Comparison of ENCODE assay signal across 8 cellular contexts in the genomic region with DNA sequence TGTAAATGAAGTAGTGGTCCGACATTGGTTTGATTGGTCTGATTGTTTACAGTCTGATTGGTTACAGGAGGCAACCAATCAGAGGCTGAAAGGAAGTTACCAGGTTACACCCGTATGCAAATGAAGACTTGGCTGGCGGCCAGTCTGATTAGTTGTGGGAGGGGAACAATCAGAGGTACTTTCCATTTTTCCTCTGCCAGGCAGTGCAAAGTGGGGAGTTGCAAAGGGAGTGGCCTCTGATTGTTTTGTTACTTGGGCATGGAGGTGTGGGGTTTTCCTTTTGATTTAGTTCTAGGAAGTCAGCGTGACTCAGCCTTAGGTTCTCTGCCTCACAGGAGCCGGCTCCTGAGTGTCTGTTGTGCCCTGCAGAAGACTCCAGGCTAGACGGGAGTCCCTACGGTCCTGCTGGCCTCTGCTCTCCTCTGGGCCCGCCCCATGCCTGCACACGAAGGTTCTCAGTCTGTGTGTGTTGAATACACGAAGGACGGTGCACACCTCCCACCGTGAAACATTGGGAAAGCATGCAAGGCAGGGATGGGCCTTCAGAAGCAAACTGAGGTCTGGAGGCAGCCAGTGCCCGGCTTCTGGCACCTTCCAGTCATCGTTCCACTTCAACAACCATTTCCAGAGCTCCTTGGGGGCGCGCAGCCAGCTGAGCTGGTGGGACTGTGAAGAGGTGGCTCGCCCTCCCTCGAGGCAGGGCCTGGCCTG. TPM values are rescaled to one million over a fixed set of nuclear protein-coding genes. Genes with fewer than 3 reads are reported as not detected.
A peak's percentile ranks its signal among the peaks of the same experiment; 100 is the strongest.
DNase-seq lines count a peak whose midpoint lies in the region; ATAC-seq and TF ChIP-seq lines count a peak whose summit lies in the region.
"Had no signal": no experiment of that assay in that cellular context is flagged by ENCODE, and none has a peak within 500 bp of the region (broad histone marks: within the 10 kb centered on the region; RNA-seq: fewer than 3 reads in every experiment).

No MANE protein-coding gene starts in this region.

- H3K4me3 ChIP-seq in mucosa of descending colon: no peak overlapping the region

- ATAC-seq in mucosa of descending colon (peak; percentile 81), GM19035 (IDR thresholded peaks at IDR 0.05; ENCODE audit: unreplicated experiment) (no peak)

- H3K27me3 Mint-ChIP-seq in Calu3 (ENCODE audit: unreplicated experiment): no peaks in the 10 kb centered on the region
- H3K27me3 Mint-ChIP-seq in T-helper 1 cell treated with Interleukin-12 subunit alpha and Interleukin-12 subunit beta and Interleukin-4 antibody, amounts not matched to agents 30 μg/mL and 1 μg/mL, for 36 hours (ENCODE audit: low read depth): no peaks in the 10 kb centered on the region

- BruUV-seq in Calu3 (replicated peaks; lab: Mats Ljungman, UMichigan): no TSS peak

- TF ChIP-seq CTCF in Calu3 (IDR thresholded peaks at IDR 0.05; ENCODE audit: unreplicated experiment) (no peak), mucosa of descending colon (IDR thresholded peaks at IDR 0.05) (no peak)

- H3K4me1 Mint-ChIP-seq in Calu3 (ENCODE audit: low read depth, unreplicated experiment): no peaks in the 10 kb centered on the region
- peaks cover 15% of the 10 kb centered on the region for H3K4me1 Mint-ChIP-seq in T-helper 1 cell treated with Interleukin-12 subunit alpha and Interleukin-12 subunit beta and Interleukin-4 antibody, amounts not matched to agents 30 μg/mL and 1 μg/mL, for 36 hours (ENCODE audit: low read depth)

- H3K9me3 ChIP-seq in mucosa of descending colon: peaks cover 5% of the 10 kb centered on the region

- no peaks in the 10 kb centered on the region for H3K36me3 Mint-ChIP-seq in Calu3 (ENCODE audit: insufficient read depth, unreplicated experiment)
- no peaks in the 10 kb centered on the region for H3K36me3 Mint-ChIP-seq in T-helper 1 cell treated with Interleukin-12 subunit alpha and Interleukin-12 subunit beta and Interleukin-4 antibody, amounts not matched to agents 30 μg/mL and 1 μg/mL, for 36 hours (ENCODE audit: low read depth)

- intact Hi-C loops in Calu3 (cut with micrococcal nuclease; ENCODE audit: unreplicated experiment) (no loop called here), mucosa of descending colon (cut with DNase I, micrococcal nuclease) (no loop called here)

- H3K27ac Mint-ChIP-seq in Calu3 (ENCODE audit: unreplicated experiment): no peak overlapping the region
- H3K27ac Mint-ChIP-seq in T-helper 1 cell treated with Interleukin-12 subunit alpha and Interleukin-12 subunit beta and Interleukin-4 antibody, amounts not matched to agents 30 μg/mL and 1 μg/mL, for 36 hours: peak overlapping the region; percentile 83

- no peak overlapping the region for H3K4me3 Mint-ChIP-seq in Calu3 (ENCODE audit: low read depth, unreplicated experiment)
- H3K4me3 Mint-ChIP-seq in T-helper 1 cell treated with Interleukin-12 subunit alpha and Interleukin-12 subunit beta and Interleukin-4 antibody, amounts not matched to agents 30 μg/mL and 1 μg/mL, for 36 hours: no peak overlapping the region

- CTCF ChIA-PET in Calu3 (lab: Charles Lee): no interaction called here

- H3K9me3 Mint-ChIP-seq in Calu3 (ENCODE audit: low read depth, unreplicated experiment): no peaks in the 10 kb centered on the region
- H3K9me3 Mint-ChIP-seq in T-helper 1 cell treated with Interleukin-12 subunit alpha and Interleukin-12 subunit beta and Interleukin-4 antibody, amounts not matched to agents 30 μg/mL and 1 μg/mL, for 36 hours: peaks cover 3% of the 10 kb centered on the region

- DNase-seq in Calu3 (peak; percentile 30), HT1080 (ENCODE audit: low read depth) (peak; percentile 37), mucosa of descending colon (peak in 2 of 3 donors; percentile 38 to 43), DMS114 treated with DMSO at 0.1 percent for 48 hours (lab: John Stamatoyannopoulos, UW; ENCODE audit: unreplicated experiment) (no peak), SKM-1 (lab: John Stamatoyannopoulos, UW; ENCODE audit: unreplicated experiment) (no peak)
- DNase-seq: HCEC 1CT had no signal

- no peaks in the 10 kb centered on the region for H3K36me3 ChIP-seq in mucosa of descending colon (ENCODE audit: low read depth)

- H3K4me1 ChIP-seq in mucosa of descending colon (ENCODE audit: low read depth): no peaks in the 10 kb centered on the region

RNA-seq across cellular contexts. Expression of a gene that starts 43.0 kb away (rescaled TPM):
- total RNA-seq in Calu3 (2022): 5.5 and 7.9 TPM in 2 replicates
- 0.06 TPM in 1 of 2 replicates, not detected in the other for total RNA-seq in HT1080 (2014; rRNA removed; shearing (Covaris generic))
- 0.28 and 0.33 TPM in 2 replicates for polyA plus RNA-seq in HT1080 (2015; cell fraction: cytosol; rRNA removed)
- polyA plus RNA-seq in HT1080 (2015; cell fraction: nucleus; rRNA removed): not detected in 2 replicates
- 10 to 100 TPM in 2 of 3 donors, 1 to 10 TPM in 1; 4.6 to 17.7 (median 13.9) TPM for total RNA-seq in mucosa of descending colon

Comparison
In these comparisons a context has a peak if more than half of its experiments do, and no peak if none do; other contexts are left out.
1. DNase-seq: peak in Calu3 (single experiment), HT1080 (single experiment) and mucosa of descending colon (2 of 3); none in DMS114 treated with DMSO at 0.1 percent for 48 hours (single experiment) and SKM-1 (single experiment).